ENCODE assay signal across 27 cellular contexts in genomic region chr9:86827893-86828292, GRCh38.
"Had no signal": no experiment of that assay in that cellular context is flagged by ENCODE, and none has a peak within 500 bp of the region (broad histone marks: within the 10 kb centered on the region; RNA-seq: fewer than 3 reads in every experiment).

No MANE protein-coding gene starts in this region.

- H3K4me2 ChIP-seq: smooth muscle cell had no signal

- H3K27ac Mint-ChIP-seq: activated naive CD4-positive, alpha-beta T cell treated with anti-CD3 and anti-CD28 coated beads, Interleukin-2, amount 10 ng/mL, durations not matched to agents 7 days and 5 days; naive thymus-derived CD4-positive, alpha-beta T cell; stimulated activated memory B cell treated with anti-CD40 and anti-IgM and Interleukin-4, amounts not matched to agents 10 μg/mL and 1 μg/mL and 100 μg/mL, for 72 hours; T-helper 17 cell had no signal

- H3K4me3 ChIP-seq: body of pancreas, right lobe of liver, smooth muscle cell, testis had no signal

- H3K27me3 ChIP-seq: body of pancreas, right lobe of liver, testis had no signal

- H3K27ac ChIP-seq: body of pancreas, right lobe of liver, testis had no signal

- H3K4me1 Mint-ChIP-seq: activated naive CD4-positive, alpha-beta T cell treated with anti-CD3 and anti-CD28 coated beads, Interleukin-2, amount 10 ng/mL, durations not matched to agents 7 days and 5 days; naive thymus-derived CD4-positive, alpha-beta T cell; stimulated activated memory B cell treated with anti-CD40 and anti-IgM and Interleukin-4, amounts not matched to agents 10 μg/mL and 1 μg/mL and 100 μg/mL, for 72 hours; T-helper 17 cell had no signal

- H3K4me1 ChIP-seq: body of pancreas, right lobe of liver had no signal

- H3K9me3 Mint-ChIP-seq: activated naive CD4-positive, alpha-beta T cell treated with anti-CD3 and anti-CD28 coated beads, Interleukin-2, amount 10 ng/mL, durations not matched to agents 7 days and 5 days; neural crest cell had no signal

- H3K9me3 ChIP-seq: body of pancreas, right lobe of liver, testis had no signal

- H3K4me3 Mint-ChIP-seq: activated naive CD4-positive, alpha-beta T cell treated with anti-CD3 and anti-CD28 coated beads, Interleukin-2, amount 10 ng/mL, durations not matched to agents 7 days and 5 days; naive thymus-derived CD4-positive, alpha-beta T cell; neural crest cell; stimulated activated memory B cell treated with anti-CD40 and anti-IgM and Interleukin-4, amounts not matched to agents 10 μg/mL and 1 μg/mL and 100 μg/mL, for 72 hours; T-helper 17 cell had no signal

- H3K36me3 ChIP-seq: right lobe of liver had no signal

- H3K36me3 Mint-ChIP-seq: activated naive CD4-positive, alpha-beta T cell treated with anti-CD3 and anti-CD28 coated beads, Interleukin-2, amount 10 ng/mL, durations not matched to agents 7 days and 5 days; naive thymus-derived CD4-positive, alpha-beta T cell; stimulated activated memory B cell treated with anti-CD40 and anti-IgM and Interleukin-4, amounts not matched to agents 10 μg/mL and 1 μg/mL and 100 μg/mL, for 72 hours had no signal

- H3K27me3 Mint-ChIP-seq: stimulated activated memory B cell treated with anti-CD40 and anti-IgM and Interleukin-4, amounts not matched to agents 10 μg/mL and 1 μg/mL and 100 μg/mL, for 72 hours; T-helper 17 cell had no signal

- ATAC-seq: body of pancreas; esophagus mucosa; naive thymus-derived CD4-positive, alpha-beta T cell; right lobe of liver; T-helper 17 cell had no signal

- DNase-seq: activated CD4-positive, alpha-beta T cell treated with anti-CD3 and anti-CD28 coated beads for 4 hours; activated CD4-positive, alpha-beta T cell treated with anti-CD3 and anti-CD28 coated beads, Interleukin-2, amount 50 U/mL, for 48 hours; activated CD4-positive, CD25-positive, alpha-beta regulatory T cell; activated naive CD4-positive, alpha-beta T cell treated with anti-CD3 and anti-CD28 coated beads, Interleukin-2, amount 10 ng/mL, durations not matched to agents 7 days and 5 days; activated T-cell treated with anti-CD3 and anti-CD28 coated beads, Interleukin-2, amount 50 U/mL, for 48 hours; anterior cingulate cortex; central memory CD4-positive, alpha-beta T cell; effector memory CD4-positive, alpha-beta T cell; foreskin fibroblast; hypothalamus; islet precursor cell; left cardiac atrium; naive thymus-derived CD4-positive, alpha-beta T cell; occipital lobe; posterior cingulate gyrus; right lobe of liver; stimulated activated CD4-positive, alpha-beta T cell treated with anti-CD3 and anti-CD28 coated beads, Interleukin-15, amount 100 ng/mL, for 24 hours; SW 1271; T-helper 17 cell; testis had no signal

- FAIRE-seq: colon, endothelial cell of umbilical vein had no signal
